In genomic region chr6:31204751-31205145, GRCh38 we compare ENCODE assay signal across 10 cellular contexts. TPM values are rescaled to one million over a fixed set of nuclear protein-coding genes. Genes with fewer than 3 reads are reported as not detected.
DNase-seq lines count a peak whose midpoint lies in the region; TF ChIP-seq lines count a peak whose summit lies in the region.
"Had no signal": no experiment of that assay in that cellular context is flagged by ENCODE, and none has a peak within 500 bp of the region (broad histone marks: within the 10 kb centered on the region; RNA-seq: fewer than 3 reads in every experiment).

No MANE protein-coding gene starts in this region.

- no peak overlapping the region for H3K27ac ChIP-seq in CD8-positive, alpha-beta memory T cell (ENCODE audit: low read depth, low read length)
- H3K27ac ChIP-seq in KMS-11, result peak overlapping the region; percentile 99
- peak overlapping the region; percentile 99 for H3K27ac ChIP-seq in neutrophil

- H3K79me2 ChIP-seq in KMS-11 (ENCODE audit: insufficient read depth, low read depth), result peaks cover 8% of the 10 kb centered on the region; the same call in 1 of the 2 replicates

- H3K27me3 ChIP-seq in CD8-positive, alpha-beta memory T cell (ENCODE audit: insufficient read depth, low read length, poor library complexity, severe bottlenecking), result no peaks in the 10 kb centered on the region
- no peaks in the 10 kb centered on the region for H3K27me3 ChIP-seq in KMS-11 (ENCODE audit: insufficient read depth, low read depth)
- H3K27me3 ChIP-seq in neutrophil, result no peaks in the 10 kb centered on the region

- peak overlapping the region; percentile 27; the same call in 1 of the 2 replicates for H2AFZ ChIP-seq in KMS-11 (ENCODE audit: low read depth)

- peaks cover 0 to 1% of the 10 kb centered on the region in 2 donors for H3K27me3 Mint-ChIP-seq in CD8-positive, alpha-beta memory T cell
- peaks cover 10% of the 10 kb centered on the region for H3K27me3 Mint-ChIP-seq in brain

- peaks cover 0 to 18% (median 2%) of the 10 kb centered on the region in 3 donors for H3K36me3 Mint-ChIP-seq in CD8-positive, alpha-beta memory T cell
- peaks cover 14% of the 10 kb centered on the region for H3K36me3 Mint-ChIP-seq in brain

- no peaks in the 10 kb centered on the region for H4K20me1 ChIP-seq in KMS-11 (ENCODE audit: insufficient read depth)

- H3K9ac ChIP-seq in KMS-11, result peak overlapping the region; percentile 97
- H3K9ac ChIP-seq: SK-N-SH had no signal

- POLR2A ChIA-PET in CD8-positive, alpha-beta memory T cell (lab: Charles Lee), result interaction anchor here (3.0 kb wide), 1 partner anchor 68 kb away, joined by 9 read pairs; no protein-coding TSS in a partner anchor

- peaks cover 44 to 60% (median 54%) of the 10 kb centered on the region in 3 donors for H3K4me1 Mint-ChIP-seq in CD8-positive, alpha-beta memory T cell
- H3K4me1 Mint-ChIP-seq in brain, result peaks cover 24% of the 10 kb centered on the region

- peaks cover 7% of the 10 kb centered on the region for H3K36me3 ChIP-seq in CD8-positive, alpha-beta memory T cell (ENCODE audit: insufficient read depth, low read length)
- H3K36me3 ChIP-seq in KMS-11 (ENCODE audit: insufficient read depth) (no peaks in the 10 kb centered on the region), neutrophil (peaks cover 50% of the 10 kb centered on the region)

- no peaks in the 10 kb centered on the region for H3K9me3 Mint-ChIP-seq in CD8-positive, alpha-beta memory T cell
- peaks cover 0 to 6% (median 0%) of the 10 kb centered on the region in 5 experiments for H3K9me3 Mint-ChIP-seq in brain

- no peak overlapping the region for H3K4me3 ChIP-seq in CD8-positive, alpha-beta memory T cell (ENCODE audit: low read length)
- no peak overlapping the region for H3K4me3 ChIP-seq in KMS-11 (IDR thresholded peaks at IDR 0.05; ENCODE audit: insufficient read depth, low read depth, low read length)
- peak overlapping the region; percentile 83 to 95 for H3K4me3 ChIP-seq in neutrophil (ENCODE audit: low read depth in 1 of 2, low read length in 1 of 2)

- peak overlapping the region; percentile 88 to 100 (median 94) for H3K4me3 Mint-ChIP-seq in CD8-positive, alpha-beta memory T cell
- H3K4me3 Mint-ChIP-seq in brain, result peak overlapping the region in 3 of 5 experiments; percentile 16 to 32 (median 24)

- TF ChIP-seq CTCF in KMS-11 (conservative IDR thresholded peaks at IDR 0.05; ENCODE audit: low read depth, low read length), result no peak
- TF ChIP-seq CTCF in brain (conservative IDR thresholded peaks at IDR 0.05), result no peak
- no peak for TF ChIP-seq CTCF in neutrophil (IDR thresholded peaks at IDR 0.05)

- peaks cover 46% of the 10 kb centered on the region for H3K4me1 ChIP-seq in CD8-positive, alpha-beta memory T cell (ENCODE audit: insufficient read depth, low read length)
- H3K4me1 ChIP-seq in KMS-11 (ENCODE audit: low read depth, poor library complexity, severe bottlenecking), result peaks cover 40% of the 10 kb centered on the region
- peaks cover 85 to 98% of the 10 kb centered on the region in 2 experiments for H3K4me1 ChIP-seq in neutrophil (ENCODE audit: control insufficient read depth in 1 of 2, insufficient read depth in 1 of 2, low read depth in 1 of 2, low read length in 1 of 2)

- no peak for DNase-seq in CD8-positive, alpha-beta memory T cell
- DNase-seq in stimulated activated CD4-positive, alpha-beta T cell treated with anti-CD3 and anti-CD28 coated beads, Interleukin-2, amount 100 ng/mL, for 24 hours, result no peak
- DNase-seq in activated gamma-delta T cell (lab: John Stamatoyannopoulos, UW) (no peak), pons (ENCODE audit: low spot score) (no peak), ureter (ENCODE audit: low spot score) (no peak)
- DNase-seq: SK-N-SH had no signal

- H3K4me2 ChIP-seq in KMS-11, result peak overlapping the region; percentile 93

- CTCF ChIA-PET in CD8-positive, alpha-beta memory T cell (lab: Charles Lee), result interaction anchor here (1.7 kb wide), 1 partner anchor 162 kb away, joined by 5 read pairs; no protein-coding TSS in a partner anchor

- H3K27ac Mint-ChIP-seq in CD8-positive, alpha-beta memory T cell, result peak overlapping the region; percentile 94 to 99 (median 98)
- H3K27ac Mint-ChIP-seq in brain, result peak overlapping the region in 1 of 5 experiments; percentile 37

- H3K9me3 ChIP-seq in CD8-positive, alpha-beta memory T cell (ENCODE audit: low read length), result no peaks in the 10 kb centered on the region
- no peaks in the 10 kb centered on the region for H3K9me3 ChIP-seq in neutrophil
- H3K9me3 ChIP-seq: SK-N-SH had no signal

RNA-seq across cellular contexts. Expression of gene POU5F1, which starts 34.3 kb away (rescaled TPM):
- not detected for total RNA-seq in CD8-positive, alpha-beta memory T cell
- not detected for polyA plus RNA-seq in CD8-positive, alpha-beta memory T cell
- polyA plus RNA-seq in brain (ENCODE audit: insufficient read depth, low read depth, low replicate concordance), result not detected
- 9.5 TPM for total RNA-seq in ureter
- total RNA-seq: glomerular endothelial cell had no signal
- polyA plus RNA-seq: SK-N-SH had no signal

RNA-seq across cellular contexts. Expression of gene TCF19, which starts 46.4 kb away (rescaled TPM):
- total RNA-seq in CD8-positive, alpha-beta memory T cell, result 100 to 1,000 TPM; 102 to 103 TPM
- 11.6 TPM for polyA plus RNA-seq in CD8-positive, alpha-beta memory T cell
- 95.6 TPM for polyA plus RNA-seq in brain (ENCODE audit: insufficient read depth, low read depth, low replicate concordance)
- 5.9 TPM for total RNA-seq in ureter

RNA-seq across cellular contexts. Expression of gene CCHCR1, which starts 47.1 kb away (rescaled TPM):
- total RNA-seq in CD8-positive, alpha-beta memory T cell, result 10 to 100 TPM; 45.9 to 46.1 TPM
- 7.4 TPM for polyA plus RNA-seq in CD8-positive, alpha-beta memory T cell
- polyA plus RNA-seq in brain (ENCODE audit: insufficient read depth, low read depth, low replicate concordance), result 33.8 TPM
- total RNA-seq in ureter, result 23.4 TPM

Comparison
In these comparisons a context has a peak if more than half of its experiments do, and no peak if none do; other contexts are left out.
1. H3K4me3 ChIP-seq: peak in neutrophil (2 of 2); none in CD8-positive, alpha-beta memory T cell (single experiment) and KMS-11 (single experiment).
2. RNA of gene TCF19, which starts 46.4 kb away (total RNA-seq): 102 to 103 TPM in CD8-positive, alpha-beta memory T cell; 5.9 TPM in ureter (single experiment); every median in the first group is over 10 times any median in the second.